ENCODE assay signal across 9 cellular contexts in the genomic region with DNA sequence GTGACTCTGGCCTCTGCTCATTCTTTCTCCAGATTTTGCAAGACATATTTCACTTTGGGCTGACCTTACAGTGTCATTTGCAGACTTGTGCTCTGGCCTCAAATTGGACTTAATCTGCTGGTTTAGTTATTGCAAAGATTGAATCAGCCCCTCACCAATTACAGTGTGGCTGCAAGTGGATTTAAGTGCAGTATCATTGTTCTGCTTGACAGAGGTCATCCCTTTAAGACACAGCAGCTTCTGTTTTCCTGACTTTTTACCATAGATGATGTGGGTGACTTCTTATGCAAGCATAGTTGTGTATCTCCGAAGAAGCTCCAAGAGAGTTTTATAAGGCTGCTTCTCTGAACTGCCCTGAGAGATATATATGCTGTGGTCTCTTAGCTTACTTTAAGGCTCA. TPM values are rescaled to one million over a fixed set of nuclear protein-coding genes. Genes with fewer than 3 reads are reported as not detected.
DNase-seq lines count a peak whose midpoint lies in the region; ATAC-seq, FAIRE-seq and TF ChIP-seq lines count a peak whose summit lies in the region.
"Had no signal": no experiment of that assay in that cellular context is flagged by ENCODE, and none has a peak within 500 bp of the region (broad histone marks: within the 10 kb centered on the region; RNA-seq: fewer than 3 reads in every experiment).

No MANE protein-coding gene starts in this region.

- intact Hi-C loops in esophagus muscularis mucosa (cut with DNase I), result no loop called here
- intact Hi-C loops in psoas muscle (cut with DNase I), result loop anchor here in 1 of 2 donors (10.0 kb wide), 1 partner anchor 855 kb away; no protein-coding TSS in a partner anchor

- WGBS in esophagus muscularis mucosa, result 24% methylated on average over 1 of the region's 1 CpG
- 23 to 31% (median 26%) methylated on average over 1 of the region's 1 CpG for WGBS in psoas muscle, 3 donors

- peak overlapping the region; percentile 84 for H3K4me3 ChIP-seq in H7 (ENCODE audit: insufficient read depth, low read depth, low read length)
- H3K4me3 ChIP-seq in SJCRH30, result peak overlapping the region; percentile 77
- peak overlapping the region; percentile 76 to 90 (median 82) for H3K4me3 ChIP-seq in esophagus muscularis mucosa
- peak overlapping the region; percentile 90 for H3K4me3 ChIP-seq in psoas muscle

- H3K27ac ChIP-seq in SJCRH30, result peak overlapping the region; percentile 78; the same call in 1 of the 2 replicates
- peak overlapping the region; percentile 89 to 96 (median 94) for H3K27ac ChIP-seq in esophagus muscularis mucosa (replicated peaks in 1 of 4)
- peak overlapping the region; percentile 91 for H3K27ac ChIP-seq in psoas muscle

- no peaks in the 10 kb centered on the region for H3K9me3 ChIP-seq in SJCRH30 (replicated peaks)
- H3K9me3 ChIP-seq in esophagus muscularis mucosa, result no peaks in the 10 kb centered on the region
- no peaks in the 10 kb centered on the region for H3K9me3 ChIP-seq in psoas muscle

- ATAC-seq in psoas muscle, result no peak

- no peak for TF ChIP-seq EP300 in esophagus muscularis mucosa (IDR thresholded peaks at IDR 0.05)

- no peak for FAIRE-seq in D721Med (lab: Jason Lieb, UNC)
- FAIRE-seq: frontal cortex had no signal

- peak; percentile 5 for DNase-seq in H7
- peak in 1 of 2 experiments; percentile 49 for DNase-seq in SJCRH30
- no peak for DNase-seq in esophagus muscularis mucosa (ENCODE audit: extremely low spot score)
- no peak for DNase-seq in psoas muscle
- DNase-seq in D721Med (ENCODE audit: insufficient read length, low spot score), result no peak
- DNase-seq in NCI-H2196 treated with DMSO at 0.1 percent for 48 hours (lab: John Stamatoyannopoulos, UW; ENCODE audit: unreplicated experiment), result no peak
- DNase-seq in mucosa of gallbladder (ENCODE audit: low spot score), result no peak
- no peak for DNase-seq in D341Med (ENCODE audit: low spot score)

- H3K27me3 ChIP-seq in H7 (ENCODE audit: control insufficient read depth, insufficient read depth, low read length) (peaks cover 11% of the 10 kb centered on the region; the same call in 1 of the 2 replicates), SJCRH30 (no peaks in the 10 kb centered on the region), esophagus muscularis mucosa (no peaks in the 10 kb centered on the region), psoas muscle (ENCODE audit: insufficient read depth in 3 of 3, low read length in 2 of 3) (no peaks in the 10 kb centered on the region)

- H3K4me1 ChIP-seq in SJCRH30 (peaks cover 29% of the 10 kb centered on the region), esophagus muscularis mucosa (peaks cover 51 to 61% (median 58%) of the 10 kb centered on the region in 4 donors), psoas muscle (peaks cover 46% of the 10 kb centered on the region)

- H3K36me3 ChIP-seq in H7 (replicated peaks; ENCODE audit: control insufficient read depth, insufficient read depth, low read length) (peaks cover 7% of the 10 kb centered on the region), SJCRH30 (peaks cover 24% of the 10 kb centered on the region), esophagus muscularis mucosa (peaks cover 0 to 20% (median 10%) of the 10 kb centered on the region in 4 donors), psoas muscle (ENCODE audit: insufficient read depth in 1 of 2, low read depth in 1 of 2) (peaks cover 6 to 21% of the 10 kb centered on the region in 2 donors)

- TF ChIP-seq POLR2A in esophagus muscularis mucosa (IDR thresholded peaks at IDR 0.05; ENCODE audit: low read depth), result no peak

- TF ChIP-seq CTCF in esophagus muscularis mucosa (IDR thresholded peaks at IDR 0.05) (no peak), psoas muscle (IDR thresholded peaks at IDR 0.05) (no peak), D721Med (IDR thresholded peaks at IDR 0.05; ENCODE audit: insufficient read depth, missing control alignments) (no peak)

RNA-seq across cellular contexts. Expression of gene TRIB2, which starts 3.4 kb away (rescaled TPM):
- 70.4 and 77.3 TPM in 2 replicates for total RNA-seq in H7 (2014; rRNA removed; shearing (Covaris generic))
- 63.7 and 67.9 TPM in 2 replicates for total RNA-seq in SJCRH30 (2014; rRNA removed; shearing (Covaris generic))
- total RNA-seq in esophagus muscularis mucosa, result 10 to 100 TPM; 31.5 to 52.3 (median 39.2) TPM
- total RNA-seq in psoas muscle, result 10 to 100 TPM in 2 of 4 donors, 1 to 10 TPM in 2; 9.0 to 12.5 (median 11.1) TPM
- polyA plus RNA-seq in psoas muscle, result 10 to 100 TPM in 2 of 3 donors, 1 to 10 TPM in 1; 6.8 to 18.0 (median 14.3) TPM
- 29.1 TPM for total RNA-seq in mucosa of gallbladder
